In the genomic region with DNA sequence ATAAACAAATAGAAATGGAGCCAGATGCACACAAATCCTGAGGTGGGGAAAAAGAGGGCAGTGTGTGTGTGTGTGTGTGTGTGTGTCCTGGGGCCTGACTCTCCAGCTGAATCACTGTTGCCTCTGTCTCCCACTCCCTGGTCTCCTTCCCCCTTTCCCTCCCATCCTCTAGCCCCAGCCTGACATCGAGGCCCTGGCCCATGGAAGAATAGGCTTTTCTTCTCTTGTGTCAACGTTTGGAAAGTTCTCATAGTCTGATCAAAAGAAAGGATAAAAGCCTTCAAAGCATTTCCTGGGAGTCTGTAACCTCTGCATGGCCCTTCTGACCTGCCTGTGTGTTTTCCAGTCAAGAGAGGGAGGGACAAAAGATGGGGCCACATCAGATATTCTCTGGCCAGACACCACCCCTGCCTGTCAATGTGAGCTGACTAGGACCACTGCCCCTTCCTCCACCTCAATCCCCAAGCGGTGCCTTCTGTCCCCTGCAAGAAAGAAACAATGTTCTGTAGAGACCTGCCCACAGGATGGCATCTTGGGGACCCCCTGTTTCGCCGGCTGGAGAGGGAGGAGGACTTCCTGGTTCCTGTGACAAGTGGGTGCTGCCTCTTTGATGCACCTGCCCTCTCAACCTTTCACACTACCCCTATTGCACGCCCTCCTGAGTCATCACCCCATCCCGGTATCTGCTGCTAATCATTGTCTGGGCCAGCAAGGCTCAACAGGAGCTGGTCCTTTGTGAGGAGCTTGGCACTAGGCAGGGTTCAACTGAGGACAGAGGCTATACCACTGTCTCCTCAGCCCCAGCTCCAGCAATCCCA, we compare ENCODE assay signal across 33 cellular contexts. TPM values are rescaled to one million over a fixed set of nuclear protein-coding genes. Genes with fewer than 3 reads are reported as not detected.
"Had no signal": no experiment of that assay in that cellular context is flagged by ENCODE, and none has a peak within 500 bp of the region (broad histone marks: within the 10 kb centered on the region; RNA-seq: fewer than 3 reads in every experiment).

No MANE protein-coding gene starts in this region.

- H3K27me3 ChIP-seq: right atrium auricular region, uterus had no signal

- H3K9me3 ChIP-seq: gastroesophageal sphincter, lower lobe of right lung, right atrium auricular region, spleen, thoracic aorta, uterus had no signal

- H3K9me3 Mint-ChIP-seq: activated T-helper 1 cell treated with anti-CD3 and anti-CD28 coated beads, Interleukin-12 subunit alpha, Interleukin-12 subunit beta, Interleukin-2, Interleukin-4 antibody, amounts not matched to agents 30 ng/mL and 10 ng/mL and 1 ng/mL, durations not matched to agents 14 hours and 24 hours and 36 hours; dendritic cell treated with granulocyte-macrophage colony-stimulating factor and Interleukin-4, amounts not matched to agents 40 ng/mL and 50 ng/mL, for 4 days; nephron had no signal

- H3K9ac ChIP-seq: parathyroid adenoma had no signal

- H3K4me1 ChIP-seq: gastroesophageal sphincter, lower lobe of right lung, parathyroid adenoma, right atrium auricular region, spleen, uterus had no signal

- H3K27ac Mint-ChIP-seq: activated T-helper 1 cell treated with anti-CD3 and anti-CD28 coated beads, Interleukin-12 subunit alpha, Interleukin-12 subunit beta, Interleukin-2, Interleukin-4 antibody, amounts not matched to agents 30 ng/mL and 10 ng/mL and 1 ng/mL, durations not matched to agents 14 hours and 24 hours and 36 hours; dendritic cell treated with granulocyte-macrophage colony-stimulating factor and Interleukin-4, amounts not matched to agents 40 ng/mL and 50 ng/mL, for 4 days; T-helper 17 cell had no signal

- ATAC-seq: activated CD4-positive, CD25-positive, alpha-beta regulatory T cell treated with anti-CD3 and anti-CD28 coated beads, Interleukin-2, amount 50 U/mL, for 24 hours; gastroesophageal sphincter; left lobe of liver; lower lobe of right lung; T-helper 17 cell had no signal

- H3K27ac ChIP-seq: gastroesophageal sphincter, hepatocyte, lower lobe of right lung, parathyroid adenoma, right atrium auricular region, spleen, thoracic aorta, uterus, WERI-Rb-1 had no signal

- DNase-seq: activated CD4-positive, alpha-beta T cell treated with anti-CD3 and anti-CD28 coated beads for 48 hours; activated CD4-positive, alpha-beta T cell treated with anti-CD3 and anti-CD28 coated beads, Interleukin-2, amount 50 U/mL, for 48 hours; activated CD8-positive, alpha-beta memory T cell treated with anti-CD3 and anti-CD28 coated beads for 24 hours; activated gamma-delta T cell treated with Interleukin-2 at 50 U/mL for 16 hours; activated naive CD4-positive, alpha-beta T cell treated with anti-CD3 and anti-CD28 coated beads, Interleukin-2, amount 50 U/mL, for 16 hours; activated T-cell treated with anti-CD3 and anti-CD28 coated beads, Interleukin-2, amount 50 U/mL, for 1 hour; amniotic stem cell; central memory CD4-positive, alpha-beta T cell; effector CD4-positive, alpha-beta T cell; erythroblast; kidney; lower lobe of right lung; mesendoderm; occipital lobe; spleen; stimulated activated naive CD4-positive, alpha-beta T cell; SW 1271; T-helper 17 cell; T1000; uterus; WERI-Rb-1 had no signal

- H3K4me3 ChIP-seq: gastroesophageal sphincter, hepatocyte, lower lobe of right lung, right atrium auricular region, spleen, thoracic aorta, uterus had no signal

- H3K4me3 Mint-ChIP-seq: activated T-helper 1 cell treated with anti-CD3 and anti-CD28 coated beads, Interleukin-12 subunit alpha, Interleukin-12 subunit beta, Interleukin-2, Interleukin-4 antibody, amounts not matched to agents 30 ng/mL and 10 ng/mL and 1 ng/mL, durations not matched to agents 14 hours and 24 hours and 36 hours; dendritic cell treated with granulocyte-macrophage colony-stimulating factor and Interleukin-4, amounts not matched to agents 40 ng/mL and 50 ng/mL, for 4 days; nephron; T-helper 17 cell had no signal

- H3K36me3 ChIP-seq: gastroesophageal sphincter, lower lobe of right lung, right atrium auricular region, spleen, thoracic aorta, uterus, WERI-Rb-1 had no signal

RNA-seq across cellular contexts. Expression of a gene that starts 16.2 kb away (rescaled TPM):
- total RNA-seq: activated T-helper 1 cell treated with anti-CD3 and anti-CD28 coated beads, Interleukin-12 subunit alpha, Interleukin-12 subunit beta, Interleukin-2, Interleukin-4 antibody, amounts not matched to agents 30 ng/mL and 10 ng/mL and 1 ng/mL, durations not matched to agents 14 hours and 24 hours and 36 hours; gastroesophageal sphincter; hepatocyte; mononuclear cell; pulmonary artery endothelial cell; T-helper 17 cell; thoracic aorta had no signal
- polyA plus RNA-seq: hepatocyte had no signal

RNA-seq across cellular contexts. Expression of a gene that starts 27.6 kb away (rescaled TPM):
- total RNA-seq: activated T-helper 1 cell treated with anti-CD3 and anti-CD28 coated beads, Interleukin-12 subunit alpha, Interleukin-12 subunit beta, Interleukin-2, Interleukin-4 antibody, amounts not matched to agents 30 ng/mL and 10 ng/mL and 1 ng/mL, durations not matched to agents 14 hours and 24 hours and 36 hours; gastroesophageal sphincter; hepatocyte; kidney; left lobe of liver; lower lobe of right lung; mononuclear cell; pulmonary artery endothelial cell; spleen; T-helper 17 cell had no signal
- polyA plus RNA-seq: hepatocyte, spleen had no signal
